8 cellular contexts compared by ENCODE assay signal in genomic region chr11:44949160-44950035, GRCh38. TPM values are rescaled to one million over a fixed set of nuclear protein-coding genes. Genes with fewer than 3 reads are reported as not detected.
DNase-seq lines count a peak whose midpoint lies in the region; FAIRE-seq and TF ChIP-seq lines count a peak whose summit lies in the region.

No MANE protein-coding gene starts in this region.

- H3K27me3 ChIP-seq in astrocyte (ENCODE audit: insufficient read depth, low read length) = no peaks in the 10 kb centered on the region

- DNase-seq in NOMO-1 treated with dmso at 0.1 percent for 144 hours (lab: John Stamatoyannopoulos, UW; ENCODE audit: unreplicated experiment) (peak; percentile 33), astrocyte (ENCODE audit: low read depth) (no peak), kidney glomerular epithelial cell (lab: John Stamatoyannopoulos, UW) (no peak), HUDEP-2 (lab: John Stamatoyannopoulos, UW; ENCODE audit: unreplicated experiment in 76 of 76) (no peak), NK-92 (lab: John Stamatoyannopoulos, UW; ENCODE audit: unreplicated experiment) (no peak)
- peak; percentile 16 for DNase-seq in stimulated activated CD4-positive, alpha-beta T cell treated with anti-CD3 and anti-CD28 coated beads, Interleukin-12 subunit alpha, Interleukin-12 subunit beta, amount 100 ng/mL, for 4 hours

- peak overlapping the region; percentile 76 for H3K9ac ChIP-seq in astrocyte (ENCODE audit: low read length)

- no peak overlapping the region for H3K27ac ChIP-seq in astrocyte (ENCODE audit: low read depth, low read length)

- peaks cover 50% of the 10 kb centered on the region for H4K20me1 ChIP-seq in astrocyte (ENCODE audit: insufficient read depth, low read length)

- H3K4me3 ChIP-seq in astrocyte (ENCODE audit: insufficient read depth, low read depth, low read length) (peak overlapping the region; percentile 74), iPS-18c (ENCODE audit: insufficient read depth, low read depth, low read length) (peak overlapping the region; percentile 81)

- H3K27ac Mint-ChIP-seq in astrocyte (ENCODE audit: unreplicated experiment) = peak overlapping the region; percentile 47

- TF ChIP-seq CTCF in GM12873 (IDR thresholded peaks at IDR 0.05; ENCODE audit: insufficient read depth, low read depth, low read length, missing control alignments) = peak; percentile 39
- TF ChIP-seq CTCF in astrocyte (IDR thresholded peaks at IDR 0.05; ENCODE audit: insufficient read depth, low read depth, low read length) = peak; percentile 40

- no peaks in the 10 kb centered on the region for H3K4me1 ChIP-seq in astrocyte (ENCODE audit: insufficient read depth, low read length)

- H2AFZ ChIP-seq in astrocyte (ENCODE audit: low read depth, low read length) = peak overlapping the region; percentile 85

- no peaks in the 10 kb centered on the region for H3K27me3 Mint-ChIP-seq in astrocyte (ENCODE audit: low read depth, unreplicated experiment)

- peak overlapping the region; percentile 99 for H3K4me2 ChIP-seq in astrocyte (ENCODE audit: low read length)

- H3K9me3 ChIP-seq in astrocyte (ENCODE audit: insufficient read depth, low read depth, low read length) (no peaks in the 10 kb centered on the region), iPS-18c (ENCODE audit: control insufficient read depth, insufficient read depth, low read length) (no peaks in the 10 kb centered on the region)

- no peaks in the 10 kb centered on the region for H3K9me3 Mint-ChIP-seq in astrocyte (ENCODE audit: unreplicated experiment)

- H3K4me3 Mint-ChIP-seq in astrocyte (ENCODE audit: unreplicated experiment) = peak overlapping the region; percentile 89

- peaks cover 3% of the 10 kb centered on the region for H3K36me3 Mint-ChIP-seq in astrocyte (ENCODE audit: low read depth, unreplicated experiment)

- H3K79me2 ChIP-seq in astrocyte (ENCODE audit: insufficient read depth, low read length) = peaks cover 4% of the 10 kb centered on the region

- no peak for FAIRE-seq in astrocyte (lab: Jason Lieb, UNC)

- H3K4me1 Mint-ChIP-seq in astrocyte (ENCODE audit: low read depth, unreplicated experiment) = peaks cover 22% of the 10 kb centered on the region

- H3K36me3 ChIP-seq in astrocyte (ENCODE audit: insufficient read depth, low read length) = no peaks in the 10 kb centered on the region

RNA-seq across cellular contexts. Expression of gene TP53I11, which starts 1.3 kb away (rescaled TPM):
- total RNA-seq in astrocyte = 96.8 and 101 TPM in 2 replicates

Comparison
In these comparisons a context has a peak if more than half of its experiments do, and no peak if none do; other contexts are left out.
1. DNase-seq: peak in NOMO-1 treated with dmso at 0.1 percent for 144 hours (single experiment) and stimulated activated CD4-positive, alpha-beta T cell treated with anti-CD3 and anti-CD28 coated beads, Interleukin-12 subunit alpha, Interleukin-12 subunit beta, amount 100 ng/mL, for 4 hours (single experiment); none in astrocyte (single experiment), kidney glomerular epithelial cell (single experiment), HUDEP-2 (0 of 76) and NK-92 (single experiment).